In the genomic region with DNA sequence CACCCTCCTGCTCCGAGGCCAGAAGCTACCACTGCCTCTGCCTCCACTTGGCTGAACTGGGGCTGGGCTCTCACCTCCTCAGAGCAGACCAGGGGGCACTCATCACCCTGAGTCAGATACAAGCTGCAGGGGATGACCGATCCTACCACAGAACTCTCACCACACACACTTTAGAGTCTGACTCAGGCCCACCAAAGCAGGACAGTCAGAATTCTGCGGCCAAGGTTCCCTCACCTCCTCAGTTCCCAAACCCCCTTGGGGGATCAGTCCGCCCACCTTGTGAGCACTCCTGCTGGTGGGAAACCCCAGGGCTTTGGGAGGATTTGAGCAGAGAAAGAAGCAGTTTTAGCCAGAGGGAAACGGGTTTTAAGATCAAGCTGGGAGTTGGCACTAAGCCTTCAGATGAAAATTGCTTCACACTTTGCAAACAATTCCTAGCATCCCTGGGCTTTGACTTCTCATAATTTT, we compare ENCODE assay signal across 12 cellular contexts.
A peak's percentile ranks its signal among the peaks of the same experiment; 100 is the strongest.
DNase-seq lines count a peak whose midpoint lies in the region; ATAC-seq and TF ChIP-seq lines count a peak whose summit lies in the region.
"Had no signal": no experiment of that assay in that cellular context is flagged by ENCODE, and none has a peak within 500 bp of the region (broad histone marks: within the 10 kb centered on the region; RNA-seq: fewer than 3 reads in every experiment).

No MANE protein-coding gene starts in this region.

- intact Hi-C loops in cardiac septum (cut with DNase I) = loop anchor here (10.0 kb wide), 1 partner anchor 397 kb away; no protein-coding TSS in a partner anchor

- H3K4me3 ChIP-seq in kidney epithelial cell (ENCODE audit: low read depth, low read length) = no peak overlapping the region
- H3K4me3 ChIP-seq: skin epidermis had no signal

- no peaks in the 10 kb centered on the region for H3K9me3 Mint-ChIP-seq in activated CD8-positive, alpha-beta memory T cell treated with anti-CD3 and anti-CD28 coated beads, Interleukin-2, amount 10 ng/mL, durations not matched to agents 7 days and 5 days (ENCODE audit: low read depth)

- H3K4me1 Mint-ChIP-seq in activated CD8-positive, alpha-beta memory T cell treated with anti-CD3 and anti-CD28 coated beads, Interleukin-2, amount 10 ng/mL, durations not matched to agents 7 days and 5 days = no peaks in the 10 kb centered on the region
- H3K4me1 Mint-ChIP-seq: CD8-positive, alpha-beta memory T cell had no signal

- H3K27me3 ChIP-seq in kidney epithelial cell (ENCODE audit: control insufficient read depth, insufficient read depth, low read length) = no peaks in the 10 kb centered on the region

- H3K36me3 ChIP-seq in kidney epithelial cell (ENCODE audit: control insufficient read depth, insufficient read depth, low read length) = no peaks in the 10 kb centered on the region

- no peak overlapping the region for H3K27ac Mint-ChIP-seq in activated CD8-positive, alpha-beta memory T cell treated with anti-CD3 and anti-CD28 coated beads, Interleukin-2, amount 10 ng/mL, durations not matched to agents 7 days and 5 days

- H3K4me3 Mint-ChIP-seq in activated CD8-positive, alpha-beta memory T cell treated with anti-CD3 and anti-CD28 coated beads, Interleukin-2, amount 10 ng/mL, durations not matched to agents 7 days and 5 days = no peak overlapping the region
- H3K4me3 Mint-ChIP-seq: CD8-positive, alpha-beta memory T cell had no signal

- peak; percentile 93 for ATAC-seq in HG02610 (IDR thresholded peaks at IDR 0.05; ENCODE audit: unreplicated experiment)
- ATAC-seq in activated CD8-positive, alpha-beta memory T cell treated with anti-CD3 and anti-CD28 coated beads, Interleukin-2, amount 10 ng/mL, durations not matched to agents 7 days and 5 days = no peak

- H3K36me3 Mint-ChIP-seq in activated CD8-positive, alpha-beta memory T cell treated with anti-CD3 and anti-CD28 coated beads, Interleukin-2, amount 10 ng/mL, durations not matched to agents 7 days and 5 days = no peaks in the 10 kb centered on the region
- H3K36me3 Mint-ChIP-seq: CD8-positive, alpha-beta memory T cell had no signal

- TF ChIP-seq CTCF in kidney epithelial cell (IDR thresholded peaks at IDR 0.05; ENCODE audit: insufficient read depth, low read length, poor library complexity, severe bottlenecking) = peak; percentile 3

- CTCF ChIA-PET in activated CD8-positive, alpha-beta memory T cell treated with anti-CD3 and anti-CD28 coated beads, Interleukin-2, amount 10 ng/mL, durations not matched to agents 7 days and 5 days (lab: Charles Lee) = no interaction called here

- no peaks in the 10 kb centered on the region for H3K27me3 Mint-ChIP-seq in activated CD8-positive, alpha-beta memory T cell treated with anti-CD3 and anti-CD28 coated beads, Interleukin-2, amount 10 ng/mL, durations not matched to agents 7 days and 5 days
- H3K27me3 Mint-ChIP-seq: CD8-positive, alpha-beta memory T cell had no signal

- peak; percentile 79 for DNase-seq in AG20443 (ENCODE audit: low spot score)
- peak; percentile 77 for DNase-seq in T1000 (lab: John Stamatoyannopoulos, UW)
- DNase-seq in kidney epithelial cell (ENCODE audit: low read depth) = peak; percentile 82
- DNase-seq in COLO668 (lab: John Stamatoyannopoulos, UW; ENCODE audit: unreplicated experiment) = no peak
- DNase-seq in activated CD8-positive, alpha-beta memory T cell treated with anti-CD3 and anti-CD28 coated beads, Interleukin-2, amount 10 ng/mL, durations not matched to agents 7 days and 5 days = no peak
- no peak for DNase-seq in NCI-H2081 (lab: John Stamatoyannopoulos, UW)
- no peak for DNase-seq in cardiac septum (ENCODE audit: low spot score)
- DNase-seq: CD8-positive, alpha-beta memory T cell; stimulated activated naive CD4-positive, alpha-beta T cell treated with Interleukin-2 at 50 U/mL for 16 hours; T-helper 2 cell had no signal

Comparison
In these comparisons a context has a peak if more than half of its experiments do, and no peak if none do; other contexts are left out.
1. DNase-seq: peak in AG20443 (single experiment), T1000 (single experiment) and kidney epithelial cell (single experiment); none in COLO668 (single experiment), activated CD8-positive, alpha-beta memory T cell treated with anti-CD3 and anti-CD28 coated beads, Interleukin-2, amount 10 ng/mL, durations not matched to agents 7 days and 5 days (single experiment), NCI-H2081 (0 of 2) and cardiac septum (single experiment).